1 cellular context compared by ENCODE assay signal in genomic region chr19:37172368-37173366, GRCh38.
TF ChIP-seq lines count a peak whose summit lies in the region.

Gene ZNF585A, minus strand, starts transcription at chr19:37172695. Its CDS starts 2,785 bp downstream, at chr19:37169910.

TF ChIP-seq in K562, 482 proteins besides CTCF, POLR2A, EP300 and RAD21 (continued from another document):
- TF ChIP-seq PRDM10 (IDR thresholded peaks at IDR 0.05; ENCODE audit: partially characterized antibody) (peak; percentile 59), FOXK2 (conservative IDR thresholded peaks at IDR 0.05 in 1 of 2, IDR thresholded peaks at IDR 0.05 in 1 of 2; ENCODE audit: low read depth in 2 of 2) (peak; percentile 96 to 98), ZNF197 (CRISPR knock-in tag; IDR thresholded peaks at IDR 0.05; ENCODE audit: low read depth) (peak; percentile 98), ZNF253 (CRISPR knock-in tag; conservative IDR thresholded peaks at IDR 0.05) (no peak), MBD1 (CRISPR knock-in tag; IDR thresholded peaks at IDR 0.05) (no peak), TAF7 (tag; IDR thresholded peaks at IDR 0.05) (peak; percentile 65; the same call in 1 of the 2 replicates), PHTF2 (CRISPR knock-in tag; IDR thresholded peaks at IDR 0.05) (no peak), MBD2 (IDR thresholded peaks at IDR 0.05; ENCODE audit: borderline replicate concordance, low read depth) (0 out of 2 replicates have a peak, but pooled peaks have one; percentile 52), MYC (IDR thresholded peaks at IDR 0.05; ENCODE audit: low read depth, low read length) (0 out of 2 replicates have a peak, but pooled peaks have one; percentile 29), MYC (CRISPR knock-in tag; IDR thresholded peaks at IDR 0.05; ENCODE audit: borderline replicate concordance, low read depth) (no peak), NR2C2 (CRISPR knock-in tag; IDR thresholded peaks at IDR 0.05) (no peak), NR2C2 (tag; IDR thresholded peaks at IDR 0.05) (peak; percentile 88), NR4A1 (CRISPR knock-in tag; IDR thresholded peaks at IDR 0.05) (no peak), NR4A1 (tag; IDR thresholded peaks at IDR 0.05) (peak; percentile 68; the same call in 1 of the 2 replicates), GTF2E2 (tag; IDR thresholded peaks at IDR 0.05) (peak; percentile 50; the same call in 1 of the 2 replicates), HNRNPLL (IDR thresholded peaks at IDR 0.05; ENCODE audit: low read depth, low read length, poor library complexity, severe bottlenecking) (peak; percentile 67), CEBPG (CRISPR knock-in tag; IDR thresholded peaks at IDR 0.05) (no peak), CEBPG (tag; conservative IDR thresholded peaks at IDR 0.05 in 1 of 2, IDR thresholded peaks at IDR 0.05 in 1 of 2) (no peak), HDAC1 (IDR thresholded peaks at IDR 0.05) (peak in 1 of 2 experiments; percentile 52; a peak in 1 of 4 replicates), EHMT2 (IDR thresholded peaks at IDR 0.05) (peak; percentile 91), MTA3 (IDR thresholded peaks at IDR 0.05; ENCODE audit: borderline replicate concordance) (no peak), ASH1L (IDR thresholded peaks at IDR 0.05; ENCODE audit: borderline replicate concordance, low read depth, partially characterized antibody) (no peak), MED1 (CRISPR knock-in tag; IDR thresholded peaks at IDR 0.05; ENCODE audit: borderline replicate concordance) (no peak), GABPB2 (CRISPR knock-in tag; conservative IDR thresholded peaks at IDR 0.05) (no peak), HMG20A (CRISPR knock-in tag; conservative IDR thresholded peaks at IDR 0.05) (no peak), POLR2H (tag; IDR thresholded peaks at IDR 0.05; ENCODE audit: low read depth) (peak; percentile 59; the same call in 1 of the 2 replicates), PBX2 (CRISPR knock-in tag; IDR thresholded peaks at IDR 0.05; ENCODE audit: low read depth) (no peak), PBX2 (tag; conservative IDR thresholded peaks at IDR 0.05; ENCODE audit: low read depth) (peak; percentile 59), ETV1 (tag; conservative IDR thresholded peaks at IDR 0.05; ENCODE audit: low read depth) (peak; percentile 82)
